In the genomic region with DNA sequence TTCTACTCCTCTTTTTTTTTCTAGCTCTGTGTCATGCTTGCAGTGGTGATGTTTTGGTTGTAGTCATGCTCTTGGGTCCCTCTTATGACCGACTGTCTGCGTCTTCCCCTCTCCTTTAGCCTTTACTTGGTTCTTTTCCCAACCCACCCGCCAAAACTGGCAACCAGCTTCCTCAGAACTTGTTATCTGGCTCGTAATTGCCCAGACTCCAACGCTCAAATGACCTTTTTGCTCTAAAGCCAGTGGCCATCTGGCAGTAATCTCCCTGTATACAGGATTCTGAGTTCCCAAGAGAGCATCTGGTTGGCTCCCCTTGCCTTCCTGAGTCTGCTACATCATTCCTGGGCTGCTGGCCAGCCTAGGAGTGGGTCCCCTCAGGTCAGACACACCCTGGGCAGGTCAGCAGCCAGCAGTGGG, we compare ENCODE assay signal across 11 cellular contexts.
DNase-seq lines count a peak whose midpoint lies in the region; ATAC-seq and TF ChIP-seq lines count a peak whose summit lies in the region.
"Had no signal": no experiment of that assay in that cellular context is flagged by ENCODE, and none has a peak within 500 bp of the region (broad histone marks: within the 10 kb centered on the region; RNA-seq: fewer than 3 reads in every experiment).

No MANE protein-coding gene starts in this region.

- DNase-seq in EH (ENCODE audit: low read depth): peak; percentile 38
- peak; percentile 44 for DNase-seq in SK-N-DZ (ENCODE audit: low spot score)
- no peak for DNase-seq in glutamatergic neuron
- peak in 1 of 2 donors; percentile 30 for DNase-seq in gastrocnemius medialis
- DNase-seq in NCI-H187 (lab: John Stamatoyannopoulos, UW): no peak
- no peak for DNase-seq in SHP77 treated with DMSO at 0.1 percent for 48 hours (lab: John Stamatoyannopoulos, UW)
- DNase-seq: Calu3, NCI-H526, T-helper 1 cell had no signal

- peaks cover 6% of the 10 kb centered on the region for H3K36me3 Mint-ChIP-seq in glutamatergic neuron (ENCODE audit: unreplicated experiment)

- H3K36me3 ChIP-seq in gastrocnemius medialis: no peaks in the 10 kb centered on the region

- H3K27me3 ChIP-seq in gastrocnemius medialis: no peaks in the 10 kb centered on the region

- peak; percentile 32 to 41 for ATAC-seq in gastrocnemius medialis
- ATAC-seq in GM18867 (IDR thresholded peaks at IDR 0.05; ENCODE audit: unreplicated experiment): no peak
- no peak for ATAC-seq in HG02885 (IDR thresholded peaks at IDR 0.05; ENCODE audit: poor library complexity, unreplicated experiment)

- H3K9me3 Mint-ChIP-seq in glutamatergic neuron (ENCODE audit: unreplicated experiment): no peaks in the 10 kb centered on the region

- intact Hi-C loops in gastrocnemius medialis (cut with DNase I; ENCODE audit: low total_unique reads): no loop called here

- H3K27ac ChIP-seq in gastrocnemius medialis: peak overlapping the region; percentile 46 to 70 (median 62)

- no peak overlapping the region for H3K4me3 ChIP-seq in gastrocnemius medialis

- H3K4me1 Mint-ChIP-seq in glutamatergic neuron (ENCODE audit: low read depth, unreplicated experiment): peaks cover 24% of the 10 kb centered on the region

- H3K27me3 Mint-ChIP-seq in glutamatergic neuron (ENCODE audit: unreplicated experiment): peaks cover 6% of the 10 kb centered on the region

- TF ChIP-seq POLR2A in gastrocnemius medialis (IDR thresholded peaks at IDR 0.05): no peak

- TF ChIP-seq CTCF in glutamatergic neuron (IDR thresholded peaks at IDR 0.05; ENCODE audit: partially characterized antibody, unreplicated experiment) (no peak), gastrocnemius medialis (IDR thresholded peaks at IDR 0.05 in 4 of 5, conservative IDR thresholded peaks at IDR 0.05 in 1 of 5) (no peak)

- peaks cover 15 to 24% of the 10 kb centered on the region in 2 donors for H3K4me1 ChIP-seq in gastrocnemius medialis

- no peaks in the 10 kb centered on the region for H3K9me3 ChIP-seq in gastrocnemius medialis

- in situ Hi-C loops in gastrocnemius medialis (cut with MboI; ENCODE audit: low sequenced_read_pairs in 4 of 4): loop anchor here in 1 of 4 donors (25.0 kb wide), 2 partner anchors 164 to 539 kb away; no protein-coding TSS in a partner anchor

- H3K4me3 Mint-ChIP-seq in glutamatergic neuron (ENCODE audit: unreplicated experiment): peak overlapping the region; percentile 71

- peak overlapping the region; percentile 4 for H3K27ac Mint-ChIP-seq in glutamatergic neuron (ENCODE audit: unreplicated experiment)

Comparison
In these comparisons a context has a peak if more than half of its experiments do, and no peak if none do; other contexts are left out.
1. DNase-seq: peak in EH (single experiment) and SK-N-DZ (single experiment); none in glutamatergic neuron (single experiment), NCI-H187 (0 of 2) and SHP77 treated with DMSO at 0.1 percent for 48 hours (single experiment).
2. ATAC-seq: peak in gastrocnemius medialis (2 of 2); none in GM18867 (single experiment) and HG02885 (single experiment).